In the genomic region with DNA sequence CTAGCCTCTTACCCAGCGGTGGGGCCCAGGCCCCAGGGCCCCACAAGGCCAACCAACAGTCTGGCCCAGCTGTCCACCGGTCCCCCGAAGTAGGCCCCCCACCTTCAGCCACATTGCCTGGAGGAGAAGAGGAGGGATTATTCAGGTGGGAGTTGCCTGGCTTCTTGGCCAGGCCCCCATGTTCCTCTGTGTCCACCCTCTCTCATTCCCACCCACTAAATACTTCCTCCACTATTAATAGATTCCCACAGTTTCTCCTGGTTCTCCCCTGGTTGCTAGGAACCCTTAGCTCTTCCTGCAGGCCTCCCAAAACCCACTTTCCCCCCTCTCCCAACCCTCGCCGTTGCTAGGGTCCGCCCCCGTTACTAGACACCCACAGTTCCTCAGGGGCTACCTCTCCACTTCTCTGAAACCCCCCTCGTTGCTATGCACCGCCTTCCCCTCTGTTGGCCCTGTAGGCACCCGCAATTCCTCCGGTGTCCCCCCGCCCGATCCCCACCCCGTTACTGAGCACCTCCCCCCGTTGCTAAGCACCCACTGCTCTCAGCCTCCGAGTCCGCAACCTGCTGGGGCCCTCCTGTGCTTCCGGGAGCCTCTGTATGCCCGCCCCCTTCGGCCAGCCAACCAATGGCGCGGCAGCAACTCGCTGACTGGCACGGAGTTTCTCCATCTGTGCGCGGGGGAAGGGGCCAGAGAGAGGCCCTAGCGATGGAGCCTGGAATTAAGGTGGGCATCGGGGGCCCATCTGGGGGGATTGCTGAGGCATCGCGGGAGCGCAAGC, we compare ENCODE assay signal across 8 cellular contexts. TPM values are rescaled to one million over a fixed set of nuclear protein-coding genes. Genes with fewer than 3 reads are reported as not detected.
A peak's percentile ranks its signal among the peaks of the same experiment; 100 is the strongest.
DNase-seq lines count a peak whose midpoint lies in the region; ATAC-seq, FAIRE-seq and TF ChIP-seq lines count a peak whose summit lies in the region.

No MANE protein-coding gene starts in this region.

- no peaks in the 10 kb centered on the region for H3K9me3 ChIP-seq in fibroblast of lung (ENCODE audit: control insufficient read depth, insufficient read depth, low read depth, low read length)

- ATAC-seq in GM21737 (IDR thresholded peaks at IDR 0.05; ENCODE audit: unreplicated experiment), result peak; percentile 53
- peak; percentile 68 for ATAC-seq in activated T-helper 17 cell treated with anti-CD3 and anti-CD28 coated beads, Interleukin-2, amount 50 U/mL, for 72 hours (replicated peaks)
- ATAC-seq in naive thymus-derived CD8-positive, alpha-beta T cell, result peak; percentile 75 to 78
- peak; percentile 77 for ATAC-seq in stimulated activated effector memory CD8-positive, alpha-beta T cell treated with anti-CD3 and anti-CD28 coated beads, Interleukin-12 subunit alpha, Interleukin-12 subunit beta, amount 100 ng/mL, for 72 hours

- H3K36me3 Mint-ChIP-seq in activated T-helper 17 cell treated with anti-CD3 and anti-CD28 coated beads, Interleukin-2, amount 50 U/mL, for 72 hours (ENCODE audit: low read depth), result peaks cover 55% of the 10 kb centered on the region
- peaks cover 4 to 30% (median 6%) of the 10 kb centered on the region in 3 donors for H3K36me3 Mint-ChIP-seq in naive thymus-derived CD8-positive, alpha-beta T cell
- H3K36me3 Mint-ChIP-seq in stimulated activated effector memory CD8-positive, alpha-beta T cell treated with anti-CD3 and anti-CD28 coated beads, Interleukin-12 subunit alpha, Interleukin-12 subunit beta, amount 100 ng/mL, for 72 hours, result peaks cover 63% of the 10 kb centered on the region

- peak overlapping the region; percentile 98 for H3K27ac ChIP-seq in fibroblast of lung (ENCODE audit: insufficient read depth, low read length)

- peak overlapping the region; percentile 97 for H3K27ac Mint-ChIP-seq in activated T-helper 17 cell treated with anti-CD3 and anti-CD28 coated beads, Interleukin-2, amount 50 U/mL, for 72 hours
- H3K27ac Mint-ChIP-seq in naive thymus-derived CD8-positive, alpha-beta T cell, result peak overlapping the region; percentile 90 to 100 (median 98)
- peak overlapping the region; percentile 92 for H3K27ac Mint-ChIP-seq in stimulated activated effector memory CD8-positive, alpha-beta T cell treated with anti-CD3 and anti-CD28 coated beads, Interleukin-12 subunit alpha, Interleukin-12 subunit beta, amount 100 ng/mL, for 72 hours

- peaks cover 1% of the 10 kb centered on the region for H3K4me1 ChIP-seq in fibroblast of lung (ENCODE audit: control insufficient read depth, extremely low read depth, insufficient read depth, low read length)

- H3K27me3 Mint-ChIP-seq in activated T-helper 17 cell treated with anti-CD3 and anti-CD28 coated beads, Interleukin-2, amount 50 U/mL, for 72 hours, result no peaks in the 10 kb centered on the region
- H3K27me3 Mint-ChIP-seq in naive thymus-derived CD8-positive, alpha-beta T cell, result no peaks in the 10 kb centered on the region

- peaks cover 4% of the 10 kb centered on the region for H3K36me3 ChIP-seq in fibroblast of lung (ENCODE audit: control insufficient read depth, insufficient read depth, low read length)

- DNase-seq in DMS153 treated with DMSO at 0.1 percent for 48 hours (lab: John Stamatoyannopoulos, UW; ENCODE audit: unreplicated experiment) (peak; percentile 89), Kasumi-1 (lab: John Stamatoyannopoulos, UW) (peak; percentile 91), RCC 7860 (ENCODE audit: low spot score) (peak; percentile 80), fibroblast of lung (ENCODE audit: low read depth in 2 of 2) (peak; percentile 90 to 91)
- DNase-seq in naive thymus-derived CD8-positive, alpha-beta T cell, result peak; percentile 89 to 97 (median 95)
- peak; percentile 86 to 97 for DNase-seq in stimulated activated effector memory CD8-positive, alpha-beta T cell treated with anti-CD3 and anti-CD28 coated beads, Interleukin-12 subunit alpha, Interleukin-12 subunit beta, amount 100 ng/mL, for 72 hours (ENCODE audit: low spot score in 2 of 2)

- H3K4me2 ChIP-seq in fibroblast of lung (ENCODE audit: extremely low read depth, insufficient read depth, low read length), result peak overlapping the region; percentile 85

- POLR2A ChIA-PET in naive thymus-derived CD8-positive, alpha-beta T cell (lab: Charles Lee), result interaction anchor here (0.5 to 1.7 kb wide), 4 partner anchors 39 to 489 kb away, joined by 3 to 6 read pairs (median 4); a partner anchor contains a TSS

- H3K4me3 ChIP-seq in fibroblast of lung (replicated peaks in 1 of 4; ENCODE audit: control extremely low read depth in 1 of 4, insufficient read depth in 1 of 4, low read depth in 3 of 4, low read length in 4 of 4), result peak overlapping the region; percentile 31 to 70 (median 57)

- H2AFZ ChIP-seq in fibroblast of lung (ENCODE audit: low read length), result no peak overlapping the region

- H3K27me3 ChIP-seq in fibroblast of lung (ENCODE audit: control insufficient read depth, insufficient read depth, low read length), result no peaks in the 10 kb centered on the region

- TF ChIP-seq CTCF in fibroblast of lung (conservative IDR thresholded peaks at IDR 0.05 in 1 of 2, IDR thresholded peaks at IDR 0.05 in 1 of 2; ENCODE audit: low read depth in 1 of 2, low read length in 2 of 2), result no peak

- no peak for FAIRE-seq in RCC 7860 (lab: Jason Lieb, UNC)

- H3K4me1 Mint-ChIP-seq in activated T-helper 17 cell treated with anti-CD3 and anti-CD28 coated beads, Interleukin-2, amount 50 U/mL, for 72 hours, result peaks cover 22% of the 10 kb centered on the region
- H3K4me1 Mint-ChIP-seq in naive thymus-derived CD8-positive, alpha-beta T cell, result peaks cover 27 to 63% (median 55%) of the 10 kb centered on the region in 4 donors
- peaks cover 48% of the 10 kb centered on the region for H3K4me1 Mint-ChIP-seq in stimulated activated effector memory CD8-positive, alpha-beta T cell treated with anti-CD3 and anti-CD28 coated beads, Interleukin-12 subunit alpha, Interleukin-12 subunit beta, amount 100 ng/mL, for 72 hours

- peak overlapping the region; percentile 89 for H3K4me3 Mint-ChIP-seq in activated T-helper 17 cell treated with anti-CD3 and anti-CD28 coated beads, Interleukin-2, amount 50 U/mL, for 72 hours
- peak overlapping the region; percentile 80 to 94 (median 90) for H3K4me3 Mint-ChIP-seq in naive thymus-derived CD8-positive, alpha-beta T cell
- peak overlapping the region; percentile 83 for H3K4me3 Mint-ChIP-seq in stimulated activated effector memory CD8-positive, alpha-beta T cell treated with anti-CD3 and anti-CD28 coated beads, Interleukin-12 subunit alpha, Interleukin-12 subunit beta, amount 100 ng/mL, for 72 hours

- H3K9ac ChIP-seq in fibroblast of lung (ENCODE audit: insufficient read depth, low read length), result peak overlapping the region; percentile 67

- H3K9me3 Mint-ChIP-seq in activated T-helper 17 cell treated with anti-CD3 and anti-CD28 coated beads, Interleukin-2, amount 50 U/mL, for 72 hours, result no peaks in the 10 kb centered on the region
- no peaks in the 10 kb centered on the region for H3K9me3 Mint-ChIP-seq in naive thymus-derived CD8-positive, alpha-beta T cell
- H3K9me3 Mint-ChIP-seq in stimulated activated effector memory CD8-positive, alpha-beta T cell treated with anti-CD3 and anti-CD28 coated beads, Interleukin-12 subunit alpha, Interleukin-12 subunit beta, amount 100 ng/mL, for 72 hours, result no peaks in the 10 kb centered on the region

- no peaks in the 10 kb centered on the region for H4K20me1 ChIP-seq in fibroblast of lung (ENCODE audit: control insufficient read depth, extremely low read depth, insufficient read depth, low read length)

- peaks cover 25% of the 10 kb centered on the region for H3K79me2 ChIP-seq in fibroblast of lung (ENCODE audit: control insufficient read depth, insufficient read depth, low read length)

RNA-seq across cellular contexts. Expression of a gene that starts 2.0 kb away (rescaled TPM):
- 10 to 100 TPM; 31.0 to 54.8 TPM for total RNA-seq in activated T-helper 17 cell treated with anti-CD3 and anti-CD28 coated beads, Interleukin-2, amount 50 U/mL, for 72 hours
- total RNA-seq in fibroblast of lung, result 28.0 and 43.4 TPM in 2 replicates
- 13.7 and 16.7 TPM in 2 replicates for polyA plus RNA-seq in fibroblast of lung
- 17.2 and 24.4 TPM in 2 replicates for polyA plus RNA-seq in fibroblast of lung (2012)
- 26.2 and 28.8 TPM in 2 replicates for polyA minus RNA-seq in fibroblast of lung (ENCODE audit: low replicate concordance)
- 10 to 100 TPM; 39.2 to 39.3 TPM for total RNA-seq in naive thymus-derived CD8-positive, alpha-beta T cell
- polyA plus RNA-seq in naive thymus-derived CD8-positive, alpha-beta T cell, result 10 to 100 TPM in 2 of 3 donors, 1 to 10 TPM in 1; 9.8 to 14.8 (median 13.3) TPM

RNA-seq across cellular contexts. Expression of a gene that starts 2.2 kb away (rescaled TPM):
- 10 to 100 TPM in 1 of 2 donors, 1 to 10 TPM in 1; 7.0 to 14.5 TPM for total RNA-seq in activated T-helper 17 cell treated with anti-CD3 and anti-CD28 coated beads, Interleukin-2, amount 50 U/mL, for 72 hours
- 19.5 and 23.1 TPM in 2 replicates for total RNA-seq in fibroblast of lung
- 6.5 TPM in 2 replicates for polyA plus RNA-seq in fibroblast of lung
- 10.3 and 10.6 TPM in 2 replicates for polyA plus RNA-seq in fibroblast of lung (2012)
- 15.2 and 15.5 TPM in 2 replicates for polyA minus RNA-seq in fibroblast of lung (ENCODE audit: low replicate concordance)
- total RNA-seq in naive thymus-derived CD8-positive, alpha-beta T cell, result 1 to 10 TPM; 6.3 to 8.1 TPM
- polyA plus RNA-seq in naive thymus-derived CD8-positive, alpha-beta T cell, result 1 to 10 TPM; 2.9 to 5.7 (median 4.0) TPM

RNA-seq across cellular contexts. Expression of a gene that starts 24.3 kb away (rescaled TPM):
- 10 to 100 TPM; 16.4 to 37.3 TPM for total RNA-seq in activated T-helper 17 cell treated with anti-CD3 and anti-CD28 coated beads, Interleukin-2, amount 50 U/mL, for 72 hours
- 30.6 and 33.4 TPM in 2 replicates for total RNA-seq in fibroblast of lung
- 26.2 and 28.2 TPM in 2 replicates for polyA plus RNA-seq in fibroblast of lung
- polyA plus RNA-seq in fibroblast of lung (2012), result 39.8 TPM in 2 replicates
- 45.4 and 48.6 TPM in 2 replicates for polyA minus RNA-seq in fibroblast of lung (ENCODE audit: low replicate concordance)
- total RNA-seq in naive thymus-derived CD8-positive, alpha-beta T cell, result 10 to 100 TPM; 15.6 to 16.9 TPM
- polyA plus RNA-seq in naive thymus-derived CD8-positive, alpha-beta T cell, result 1 to 10 TPM in 1 of 3 donors, under 1 TPM in 2; 0.80 to 1.2 (median 0.83) TPM

RNA-seq across cellular contexts. Expression of a gene that starts 35.6 kb away (rescaled TPM):
- total RNA-seq in activated T-helper 17 cell treated with anti-CD3 and anti-CD28 coated beads, Interleukin-2, amount 50 U/mL, for 72 hours, result 10 to 100 TPM; 13.0 to 16.6 TPM
- total RNA-seq in fibroblast of lung, result 0.51 and 1.8 TPM in 2 replicates
- polyA plus RNA-seq in fibroblast of lung, result 2.2 and 2.5 TPM in 2 replicates
- 4.7 and 5.7 TPM in 2 replicates for polyA plus RNA-seq in fibroblast of lung (2012)
- polyA minus RNA-seq in fibroblast of lung (ENCODE audit: low replicate concordance), result 11.6 and 15.6 TPM in 2 replicates
- 1 to 10 TPM; 7.0 to 7.1 TPM for total RNA-seq in naive thymus-derived CD8-positive, alpha-beta T cell
- polyA plus RNA-seq in naive thymus-derived CD8-positive, alpha-beta T cell, result 1 to 10 TPM; 2.5 to 4.6 (median 3.4) TPM

RNA-seq across cellular contexts. Expression of a gene that starts 36.3 kb away (rescaled TPM):
- 100 to 1,000 TPM; 171 to 175 TPM for total RNA-seq in activated T-helper 17 cell treated with anti-CD3 and anti-CD28 coated beads, Interleukin-2, amount 50 U/mL, for 72 hours
- total RNA-seq in fibroblast of lung, result 22.1 and 41.9 TPM in 2 replicates
- polyA plus RNA-seq in fibroblast of lung, result 74.4 and 134 TPM in 2 replicates
- 54.5 and 108 TPM in 2 replicates for polyA plus RNA-seq in fibroblast of lung (2012)
- polyA minus RNA-seq in fibroblast of lung (ENCODE audit: low replicate concordance), result 179 and 323 TPM in 2 replicates
- 10 to 100 TPM; 64.1 to 68.2 TPM for total RNA-seq in naive thymus-derived CD8-positive, alpha-beta T cell
- polyA plus RNA-seq in naive thymus-derived CD8-positive, alpha-beta T cell, result 10 to 100 TPM; 45.9 to 62.3 (median 60.4) TPM

Comparison
In these comparisons a context has a peak if more than half of its experiments do, and no peak if none do; other contexts are left out.
1. Peak in every context shown above with its lines: DNase-seq, ATAC-seq, H3K4me3 ChIP-seq and H3K27ac ChIP-seq.